15 cellular contexts compared by ENCODE assay signal in genomic region chr22:19689408-19689807, GRCh38. TPM values are rescaled to one million over a fixed set of nuclear protein-coding genes. Genes with fewer than 3 reads are reported as not detected.
"Had no signal": no experiment of that assay in that cellular context is flagged by ENCODE, and none has a peak within 500 bp of the region (broad histone marks: within the 10 kb centered on the region; RNA-seq: fewer than 3 reads in every experiment).

No MANE protein-coding gene starts in this region.

- ATAC-seq: activated T-cell treated with anti-CD3 and anti-CD28 coated beads, Interleukin-2, amount 50 U/mL, for 4 hours; gastroesophageal sphincter; T-helper 17 cell had no signal

- H3K27ac ChIP-seq: ascending aorta, coronary artery, gastroesophageal sphincter had no signal

- H3K27me3 ChIP-seq: ascending aorta had no signal

- H3K9me3 ChIP-seq: ascending aorta, gastroesophageal sphincter, upper lobe of left lung had no signal

- DNase-seq: activated CD4-positive, alpha-beta memory T cell treated with anti-CD3 and anti-CD28 coated beads for 36 hours; activated CD4-positive, alpha-beta T cell treated with anti-CD3 and anti-CD28 coated beads for 1 hour; activated gamma-delta T cell treated with Interleukin-2 at 50 U/mL for 16 hours; activated naive CD8-positive, alpha-beta T cell treated with anti-CD3 and anti-CD28 coated beads, Interleukin-2, amount 10 ng/mL, durations not matched to agents 7 days and 5 days; activated T-cell treated with anti-CD3 and anti-CD28 coated beads, Interleukin-2, amount 50 U/mL, for 4 hours; effector CD4-positive, alpha-beta T cell; kidney; right cardiac atrium; stimulated activated CD4-positive, alpha-beta T cell treated with anti-CD3 and anti-CD28 coated beads, Interleukin-1b, Interleukin-23, amount 100 ng/mL, for 48 hours; stimulated activated naive CD4-positive, alpha-beta T cell; T-helper 17 cell; upper lobe of left lung had no signal

- H3K36me3 ChIP-seq: ascending aorta, gastroesophageal sphincter, upper lobe of left lung had no signal

- H3K4me3 ChIP-seq: ascending aorta, coronary artery, gastroesophageal sphincter, upper lobe of left lung had no signal

RNA-seq across cellular contexts. Expression of gene SEPTIN5, which starts 24.9 kb away (rescaled TPM):
- total RNA-seq: activated naive CD8-positive, alpha-beta T cell treated with anti-CD3 and anti-CD28 coated beads, Interleukin-2, amount 10 ng/mL, durations not matched to agents 7 days and 5 days had no signal

RNA-seq across cellular contexts. Expression of gene GP1BB, which starts 33.9 kb away (rescaled TPM):
- total RNA-seq: activated CD4-positive, alpha-beta memory T cell treated with anti-CD3 and anti-CD28 coated beads for 36 hours; activated naive CD8-positive, alpha-beta T cell treated with anti-CD3 and anti-CD28 coated beads, Interleukin-2, amount 10 ng/mL, durations not matched to agents 7 days and 5 days had no signal
